Comparison of ENCODE assay signal across 1 cellular context in the genomic region with DNA sequence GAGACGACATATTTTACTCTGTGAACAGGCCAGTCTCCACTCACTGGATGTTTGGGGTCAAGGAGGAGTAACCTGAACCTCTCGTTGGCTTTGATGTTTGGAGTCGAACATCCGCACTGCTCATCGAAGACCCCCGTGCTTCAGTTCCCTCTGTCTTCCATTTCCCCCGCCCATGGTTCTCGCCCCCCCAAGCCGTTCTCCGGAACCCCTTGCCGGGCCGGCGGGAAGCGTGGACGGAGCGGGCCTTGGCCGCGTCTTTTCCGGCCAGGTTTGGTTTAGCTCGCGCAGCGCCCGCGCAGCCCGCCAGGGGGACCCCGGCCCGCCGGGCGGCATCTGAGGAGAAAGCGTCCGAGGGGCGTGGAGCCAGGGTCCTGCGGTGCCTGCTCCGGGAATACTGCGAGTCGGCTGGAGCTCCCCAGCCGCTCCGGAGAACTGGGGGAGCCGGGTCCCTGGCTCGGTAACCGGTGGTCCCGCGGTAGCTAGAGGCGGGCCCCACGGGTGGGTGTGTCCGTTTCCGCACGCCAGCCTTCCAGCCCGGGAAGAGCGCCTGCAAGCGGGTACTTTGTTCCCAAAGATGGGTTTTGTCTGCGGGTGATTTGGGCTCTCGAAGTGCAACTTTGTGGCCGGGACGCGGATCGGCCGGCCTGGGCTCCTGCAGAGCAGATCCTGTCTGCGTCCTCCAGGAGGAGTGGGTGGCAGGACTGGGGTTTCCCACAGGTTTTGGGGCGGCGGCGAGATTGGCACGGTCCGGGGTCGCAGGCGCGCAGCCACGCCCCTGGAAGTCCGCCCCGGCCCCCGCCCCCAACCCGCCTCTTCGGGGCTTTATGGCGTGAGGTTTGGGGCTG.
TF ChIP-seq lines count a peak whose summit lies in the region.

No MANE protein-coding gene starts in this region.

TF ChIP-seq in K562, 482 proteins besides CTCF, POLR2A, EP300 and RAD21 (continued from another document):
- TF ChIP-seq, protein P1, sequence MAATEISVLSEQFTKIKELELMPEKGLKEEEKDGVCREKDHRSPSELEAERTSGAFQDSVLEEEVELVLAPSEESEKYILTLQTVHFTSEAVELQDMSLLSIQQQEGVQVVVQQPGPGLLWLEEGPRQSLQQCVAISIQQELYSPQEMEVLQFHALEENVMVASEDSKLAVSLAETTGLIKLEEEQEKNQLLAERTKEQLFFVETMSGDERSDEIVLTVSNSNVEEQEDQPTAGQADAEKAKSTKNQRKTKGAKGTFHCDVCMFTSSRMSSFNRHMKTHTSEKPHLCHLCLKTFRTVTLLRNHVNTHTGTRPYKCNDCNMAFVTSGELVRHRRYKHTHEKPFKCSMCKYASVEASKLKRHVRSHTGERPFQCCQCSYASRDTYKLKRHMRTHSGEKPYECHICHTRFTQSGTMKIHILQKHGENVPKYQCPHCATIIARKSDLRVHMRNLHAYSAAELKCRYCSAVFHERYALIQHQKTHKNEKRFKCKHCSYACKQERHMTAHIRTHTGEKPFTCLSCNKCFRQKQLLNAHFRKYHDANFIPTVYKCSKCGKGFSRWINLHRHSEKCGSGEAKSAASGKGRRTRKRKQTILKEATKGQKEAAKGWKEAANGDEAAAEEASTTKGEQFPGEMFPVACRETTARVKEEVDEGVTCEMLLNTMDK (IDR thresholded peaks at IDR 0.05; ENCODE audit: borderline replicate concordance, insufficient read depth, low read depth, low read length, poor library complexity, severe bottlenecking), result peak; percentile 100
- TF ChIP-seq HNRNPLL (IDR thresholded peaks at IDR 0.05; ENCODE audit: low read depth, low read length, poor library complexity, severe bottlenecking) (peak; percentile 69), MAZ (CRISPR knock-in tag; conservative IDR thresholded peaks at IDR 0.05 in 1 of 2, IDR thresholded peaks at IDR 0.05 in 1 of 2) (peak in 1 of 2 experiments; percentile 25; a peak in 2 of 4 replicates), ZBTB7A (IDR thresholded peaks at IDR 0.05; ENCODE audit: borderline replicate concordance, control insufficient read depth, low read depth, low read length) (peak; percentile 72; the same call in 1 of the 2 replicates), ETV6 (IDR thresholded peaks at IDR 0.05; ENCODE audit: borderline replicate concordance in 1 of 2, low read depth in 2 of 2, low read length in 1 of 2) (no peak), ETV6 (CRISPR knock-in tag; IDR thresholded peaks at IDR 0.05; ENCODE audit: borderline replicate concordance) (no peak), YY1 (IDR thresholded peaks at IDR 0.05; ENCODE audit: borderline replicate concordance in 1 of 3, control insufficient read depth in 1 of 3, extremely low read depth in 1 of 3, insufficient read depth in 3 of 3, insufficient read length in 1 of 3, insufficient replicate concordance in 2 of 3, low read depth in 1 of 3, low read length in 2 of 3) (no peak), PRPF4 (IDR thresholded peaks at IDR 0.05; ENCODE audit: insufficient read depth, low read depth, low read length, poor library complexity, severe bottlenecking) (no peak), FIP1L1 (IDR thresholded peaks at IDR 0.05; ENCODE audit: low read depth, low read length, poor library complexity, severe bottlenecking) (peak; percentile 27), CTBP1 (IDR thresholded peaks at IDR 0.05; ENCODE audit: borderline replicate concordance) (peak; percentile 44; the same call in 1 of the 2 replicates), SMAD4 (CRISPR knock-in tag; conservative IDR thresholded peaks at IDR 0.05) (peak; percentile 45; the same call in 1 of the 2 replicates), NRF1 (conservative IDR thresholded peaks at IDR 0.05 in 1 of 2, IDR thresholded peaks at IDR 0.05 in 1 of 2) (peak; percentile 76 to 78), ZNF384 (IDR thresholded peaks at IDR 0.05; ENCODE audit: low read depth, low read length) (no peak), L3MBTL2 (IDR thresholded peaks at IDR 0.05) (peak; percentile 41; the same call in 1 of the 2 replicates), SNRNP70 (optimal IDR thresholded peaks at IDR 0.05; ENCODE audit: low read depth, low read length) (no peak), ZNF589 (CRISPR knock-in tag; IDR thresholded peaks at IDR 0.05; ENCODE audit: low read depth) (no peak), CBFA2T2 (conservative IDR thresholded peaks at IDR 0.05) (no peak), ILK (tag; IDR thresholded peaks at IDR 0.05; ENCODE audit: borderline replicate concordance, low read depth) (no peak), HMGN3 (IDR thresholded peaks at IDR 0.05; ENCODE audit: borderline replicate concordance, extremely low read depth, insufficient read length, low read depth, low read length) (peak; percentile 52), RCOR1 (IDR thresholded peaks at IDR 0.05; ENCODE audit: borderline replicate concordance in 1 of 2, low read depth in 2 of 2, low read length in 2 of 2) (0 out of 4 replicates have a peak, but pooled peaks of 1 of the 2 experiments have one; percentile 7)
- TF ChIP-seq, protein P2, sequence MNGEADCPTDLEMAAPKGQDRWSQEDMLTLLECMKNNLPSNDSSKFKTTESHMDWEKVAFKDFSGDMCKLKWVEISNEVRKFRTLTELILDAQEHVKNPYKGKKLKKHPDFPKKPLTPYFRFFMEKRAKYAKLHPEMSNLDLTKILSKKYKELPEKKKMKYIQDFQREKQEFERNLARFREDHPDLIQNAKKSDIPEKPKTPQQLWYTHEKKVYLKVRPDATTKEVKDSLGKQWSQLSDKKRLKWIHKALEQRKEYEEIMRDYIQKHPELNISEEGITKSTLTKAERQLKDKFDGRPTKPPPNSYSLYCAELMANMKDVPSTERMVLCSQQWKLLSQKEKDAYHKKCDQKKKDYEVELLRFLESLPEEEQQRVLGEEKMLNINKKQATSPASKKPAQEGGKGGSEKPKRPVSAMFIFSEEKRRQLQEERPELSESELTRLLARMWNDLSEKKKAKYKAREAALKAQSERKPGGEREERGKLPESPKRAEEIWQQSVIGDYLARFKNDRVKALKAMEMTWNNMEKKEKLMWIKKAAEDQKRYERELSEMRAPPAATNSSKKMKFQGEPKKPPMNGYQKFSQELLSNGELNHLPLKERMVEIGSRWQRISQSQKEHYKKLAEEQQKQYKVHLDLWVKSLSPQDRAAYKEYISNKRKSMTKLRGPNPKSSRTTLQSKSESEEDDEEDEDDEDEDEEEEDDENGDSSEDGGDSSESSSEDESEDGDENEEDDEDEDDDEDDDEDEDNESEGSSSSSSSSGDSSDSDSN (IDR thresholded peaks at IDR 0.05; ENCODE audit: borderline replicate concordance in 1 of 2, low read depth in 2 of 2, low read length in 2 of 2), result 0 out of 4 replicates have a peak, but pooled peaks of 1 of the 2 experiments have one; percentile 34
- TF ChIP-seq, protein P3, sequence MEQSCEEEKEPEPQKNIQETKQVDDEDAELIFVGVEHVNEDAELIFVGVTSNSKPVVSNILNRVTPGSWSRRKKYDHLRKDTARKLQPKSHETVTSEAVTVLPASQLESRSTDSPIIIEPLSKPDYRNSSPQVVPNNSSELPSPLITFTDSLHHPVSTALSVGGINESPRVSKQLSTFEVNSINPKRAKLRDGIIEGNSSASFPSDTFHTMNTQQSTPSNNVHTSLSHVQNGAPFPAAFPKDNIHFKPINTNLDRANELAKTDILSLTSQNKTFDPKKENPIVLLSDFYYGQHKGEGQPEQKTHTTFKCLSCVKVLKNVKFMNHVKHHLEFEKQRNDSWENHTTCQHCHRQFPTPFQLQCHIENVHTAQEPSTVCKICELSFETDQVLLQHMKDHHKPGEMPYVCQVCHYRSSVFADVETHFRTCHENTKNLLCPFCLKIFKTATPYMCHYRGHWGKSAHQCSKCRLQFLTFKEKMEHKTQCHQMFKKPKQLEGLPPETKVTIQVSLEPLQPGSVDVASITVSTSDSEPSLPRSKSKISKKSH (CRISPR knock-in tag; IDR thresholded peaks at IDR 0.05), result no peak
